In the genomic region with DNA sequence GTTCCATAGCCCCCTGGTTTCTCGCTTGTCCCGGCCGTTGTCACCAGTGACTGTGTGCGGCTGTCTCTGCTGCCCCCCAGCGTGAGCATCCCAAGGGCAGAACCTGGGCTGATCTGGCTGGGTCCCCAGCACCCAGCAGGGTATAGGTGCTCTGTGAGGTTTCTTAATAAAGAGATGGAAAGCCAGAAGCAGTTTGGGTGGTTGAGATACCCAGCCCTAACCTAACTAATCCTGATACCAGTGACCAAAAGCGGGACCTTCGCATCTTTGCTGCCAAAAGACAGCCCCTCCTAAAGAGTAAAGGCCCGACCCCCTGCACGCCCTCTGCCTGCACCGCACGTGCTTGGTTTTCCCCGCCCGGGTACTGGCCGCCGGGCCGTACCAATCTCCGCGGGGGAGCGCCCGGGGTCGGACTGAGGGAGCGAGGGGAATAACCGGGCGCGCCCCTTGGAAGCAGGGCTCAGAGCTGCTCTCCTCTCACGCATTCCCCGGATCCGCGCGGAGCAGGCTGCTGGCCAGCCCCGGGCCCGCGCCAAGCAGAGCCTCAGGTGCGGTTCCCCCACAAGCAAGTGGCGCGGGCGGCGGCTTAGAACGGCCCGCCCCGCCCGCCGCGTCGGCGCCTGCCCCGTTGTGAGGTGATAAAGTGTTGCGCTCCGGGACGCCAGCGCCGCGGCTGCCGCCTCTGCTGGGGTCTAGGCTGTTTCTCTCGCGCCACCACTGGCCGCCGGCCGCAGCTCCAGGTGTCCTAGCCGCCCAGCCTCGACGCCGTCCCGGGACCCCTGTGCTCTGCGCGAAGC, we compare ENCODE assay signal across 8 cellular contexts. TPM values are rescaled to one million over a fixed set of nuclear protein-coding genes. Genes with fewer than 3 reads are reported as not detected.
DNase-seq lines count a peak whose midpoint lies in the region; ATAC-seq, FAIRE-seq and TF ChIP-seq lines count a peak whose summit lies in the region.

A gene with protein sequence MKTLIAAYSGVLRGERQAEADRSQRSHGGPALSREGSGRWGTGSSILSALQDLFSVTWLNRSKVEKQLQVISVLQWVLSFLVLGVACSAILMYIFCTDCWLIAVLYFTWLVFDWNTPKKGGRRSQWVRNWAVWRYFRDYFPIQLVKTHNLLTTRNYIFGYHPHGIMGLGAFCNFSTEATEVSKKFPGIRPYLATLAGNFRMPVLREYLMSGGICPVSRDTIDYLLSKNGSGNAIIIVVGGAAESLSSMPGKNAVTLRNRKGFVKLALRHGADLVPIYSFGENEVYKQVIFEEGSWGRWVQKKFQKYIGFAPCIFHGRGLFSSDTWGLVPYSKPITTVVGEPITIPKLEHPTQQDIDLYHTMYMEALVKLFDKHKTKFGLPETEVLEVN (plus strand): TSS at position 667 of the 797 bp plus-strand sequence. CDS start 214 bp downstream, outside the sequence.

- H3K27me3 ChIP-seq in WERI-Rb-1 (ENCODE audit: insufficient read depth, low read depth, severe bottlenecking), result no peaks in the 10 kb centered on the region
- peaks cover 6% of the 10 kb centered on the region for H3K27me3 ChIP-seq in mammary epithelial cell (ENCODE audit: insufficient read depth, low read length)
- peaks cover 33% of the 10 kb centered on the region for H3K27me3 ChIP-seq in keratinocyte (ENCODE audit: control insufficient read depth, extremely low read depth, insufficient read depth, low read length)

- dilution Hi-C loops in mammary epithelial cell (cut with HindIII; ENCODE audit: low sequenced_read_pairs), result no loop called here
- dilution Hi-C loops in keratinocyte (cut with MboI; ENCODE audit: extremely low pct_ligation_motif_present, low sequenced_read_pairs), result no loop called here

- H3K9me3 ChIP-seq in WERI-Rb-1 (ENCODE audit: severe bottlenecking), result peaks cover 8% of the 10 kb centered on the region
- H3K9me3 ChIP-seq in mammary epithelial cell (replicated peaks; ENCODE audit: insufficient read depth, low read length), result no peaks in the 10 kb centered on the region
- no peaks in the 10 kb centered on the region for H3K9me3 ChIP-seq in keratinocyte (ENCODE audit: control insufficient read depth, low read depth, low read length)

- ATAC-seq in GM18907 (IDR thresholded peaks at IDR 0.05; ENCODE audit: unreplicated experiment), result peak; percentile 73
- ATAC-seq in HG03139 (IDR thresholded peaks at IDR 0.05; ENCODE audit: unreplicated experiment), result peak; percentile 57

- no peaks in the 10 kb centered on the region for H3K36me3 ChIP-seq in WERI-Rb-1
- no peaks in the 10 kb centered on the region for H3K36me3 ChIP-seq in mammary epithelial cell (ENCODE audit: insufficient read depth, low read length)
- H3K36me3 ChIP-seq in keratinocyte (ENCODE audit: control insufficient read depth in 2 of 2, extremely low read depth in 1 of 2, insufficient read depth in 2 of 2, low read length in 2 of 2), result no peaks in the 10 kb centered on the region

- in situ Hi-C loops in ACHN (cut with HindIII; ENCODE audit: low pct_ligation_motif_present, low pct_unique_long_range_greater_than_20kb, low sequenced_read_pairs) (no loop called here), mammary epithelial cell (cut with MboI; ENCODE audit: low sequenced_read_pairs in 2 of 2) (no loop called here)

- peak within 1 kb of the TSS; percentile 85 for H3K27ac ChIP-seq in WERI-Rb-1
- H3K27ac ChIP-seq in mammary epithelial cell (ENCODE audit: insufficient read depth, low read depth, low read length), result no peak within 1 kb of the TSS
- H3K27ac ChIP-seq in keratinocyte (ENCODE audit: control insufficient read depth, insufficient read depth, low read length), result peak within 1 kb of the TSS; percentile 34

- peaks cover 24% of the 10 kb centered on the region for H3K4me1 ChIP-seq in mammary epithelial cell (ENCODE audit: insufficient read depth, low read length)
- H3K4me1 ChIP-seq in keratinocyte (ENCODE audit: control insufficient read depth, extremely low read depth, insufficient read depth, low read length), result peaks cover 9% of the 10 kb centered on the region

- no peaks in the 10 kb centered on the region for H3K79me2 ChIP-seq in mammary epithelial cell (ENCODE audit: insufficient read depth, low read length)
- H3K79me2 ChIP-seq in keratinocyte (ENCODE audit: control insufficient read depth, insufficient read depth, low read length), result no peaks in the 10 kb centered on the region

- no peaks in the 10 kb centered on the region for H4K20me1 ChIP-seq in mammary epithelial cell (ENCODE audit: insufficient read depth, low read length)
- H4K20me1 ChIP-seq in keratinocyte (ENCODE audit: control insufficient read depth, extremely low read depth, insufficient read depth, low read length), result no peaks in the 10 kb centered on the region

- BruUV-seq in mammary epithelial cell (replicated peaks; lab: Mats Ljungman, UMichigan), result no TSS peak

- intact Hi-C loops in mammary epithelial cell (cut with micrococcal nuclease), result loop anchor here (1.0 kb wide), 1 partner anchor 221 kb away; no protein-coding TSS in a partner anchor

- peak within 1 kb of the TSS; percentile 94 for H2AFZ ChIP-seq in mammary epithelial cell (ENCODE audit: low read depth, low read length)
- peak within 1 kb of the TSS; percentile 73 for H2AFZ ChIP-seq in keratinocyte (ENCODE audit: control insufficient read depth, low read length)

- no peaks in the 10 kb centered on the region for H3K9me1 ChIP-seq in keratinocyte (ENCODE audit: control insufficient read depth, extremely low read depth, insufficient read depth, low read length)

- peak; percentile 45 for DNase-seq in ACHN
- DNase-seq in NCI-H2196 (lab: John Stamatoyannopoulos, UW; ENCODE audit: unreplicated experiment), result peak; percentile 84
- DNase-seq in WERI-Rb-1, result peak; percentile 69
- DNase-seq in mammary epithelial cell, result peak; percentile 63
- no peak for DNase-seq in keratinocyte (ENCODE audit: low read depth, low spot score)
- peak; percentile 7 to 56 for DNase-seq in stimulated activated CD4-positive, alpha-beta T cell treated with anti-CD3 and anti-CD28 coated beads, Interleukin-1b, Interleukin-23, amount 100 ng/mL, for 1 hour (ENCODE audit: low read depth in 2 of 2)

- WGBS in mammary epithelial cell (ENCODE audit: low coverage, missing lambda C conversion rate), result 6% methylated on average over 22 of the region's 66 CpGs

- H3K4me3 ChIP-seq in WERI-Rb-1 (ENCODE audit: low read depth, low read length) (peak within 1 kb of the TSS; percentile 32), mammary epithelial cell (replicated peaks in 1 of 3; ENCODE audit: insufficient read depth in 1 of 3, low read depth in 2 of 3, low read length in 3 of 3) (peak within 1 kb of the TSS; percentile 36 to 54 (median 44)), keratinocyte (ENCODE audit: control insufficient read depth in 2 of 3, extremely low read depth in 1 of 3, insufficient read depth in 2 of 3, low read depth in 1 of 3, low read length in 3 of 3) (peak within 1 kb of the TSS; percentile 45 to 63 (median 54))

- no peak for FAIRE-seq in keratinocyte (lab: Jason Lieb, UNC)

- H3K4me2 ChIP-seq in mammary epithelial cell (ENCODE audit: insufficient read depth, low read depth, low read length), result peak within 1 kb of the TSS; percentile 95
- H3K4me2 ChIP-seq in keratinocyte (ENCODE audit: control insufficient read depth, extremely low read depth, insufficient read depth, low read depth, low read length), result peak within 1 kb of the TSS; percentile 77

- H3K9ac ChIP-seq in mammary epithelial cell (ENCODE audit: insufficient read depth, low read length), result no peak within 1 kb of the TSS
- H3K9ac ChIP-seq in keratinocyte (ENCODE audit: control insufficient read depth, extremely low read depth, insufficient read depth, low read length), result peak within 1 kb of the TSS; percentile 73

- TF ChIP-seq CTCF in WERI-Rb-1 (IDR thresholded peaks at IDR 0.05; ENCODE audit: low read depth, low read length) (0 out of 2 replicates have a peak, but pooled peaks have one; percentile 23), mammary epithelial cell (conservative IDR thresholded peaks at IDR 0.05 in 1 of 2, IDR thresholded peaks at IDR 0.05 in 1 of 2; ENCODE audit: extremely low read depth in 1 of 2, insufficient read depth in 1 of 2, low read depth in 1 of 2, low read length in 2 of 2) (peak in 1 of 2 donors; percentile 10), keratinocyte (optimal IDR thresholded peaks at IDR 0.05 in 1 of 3, IDR thresholded peaks at IDR 0.05 in 1 of 3, conservative IDR thresholded peaks at IDR 0.05 in 1 of 3; ENCODE audit: extremely low read depth in 1 of 3, insufficient read depth in 2 of 3, low read length in 3 of 3) (peak in 1 of 3 experiments; percentile 22)

- CTCF ChIA-PET in mammary epithelial cell (lab: Charles Lee; ENCODE audit: low non-redundant PET), result no interaction called here

RNA-seq across cellular contexts. Expression of the gene that starts here (rescaled TPM):
- 1 to 10 TPM; 2.0 to 2.6 TPM for total RNA-seq in mammary epithelial cell
- 2.4 TPM for polyA plus RNA-seq in mammary epithelial cell
- 0.72 TPM for polyA minus RNA-seq in mammary epithelial cell
- polyA plus RNA-seq in keratinocyte, result 1.8 to 6.9 TPM (median 2.4 TPM) in 3 replicates
- 27.3 TPM for polyA plus RNA-seq in keratinocyte (2011; ENCODE audit: low read depth)
- polyA plus RNA-seq in keratinocyte (2011; cell fraction: cytosol; rRNA removed), result 1.8 and 2.1 TPM in 2 replicates
- 3.5 and 3.6 TPM in 2 replicates for polyA plus RNA-seq in keratinocyte (2011; cell fraction: nucleus; rRNA removed)
- 1.6 and 53.5 TPM in 2 replicates for polyA plus RNA-seq in keratinocyte (2012; ENCODE audit: low replicate concordance)
- polyA minus RNA-seq in keratinocyte, result 1.2 to 7.9 TPM (median 3.7 TPM) in 3 replicates
- polyA minus RNA-seq in keratinocyte (2011; cell fraction: cytosol; rRNA and poly(A)+ RNA removed), result 2.3 TPM
- 1.4 and 2.6 TPM in 2 replicates for polyA minus RNA-seq in keratinocyte (2011; cell fraction: nucleus; rRNA and poly(A)+ RNA removed)
